Comparison of ENCODE assay signal across 14 cellular contexts in the genomic region with DNA sequence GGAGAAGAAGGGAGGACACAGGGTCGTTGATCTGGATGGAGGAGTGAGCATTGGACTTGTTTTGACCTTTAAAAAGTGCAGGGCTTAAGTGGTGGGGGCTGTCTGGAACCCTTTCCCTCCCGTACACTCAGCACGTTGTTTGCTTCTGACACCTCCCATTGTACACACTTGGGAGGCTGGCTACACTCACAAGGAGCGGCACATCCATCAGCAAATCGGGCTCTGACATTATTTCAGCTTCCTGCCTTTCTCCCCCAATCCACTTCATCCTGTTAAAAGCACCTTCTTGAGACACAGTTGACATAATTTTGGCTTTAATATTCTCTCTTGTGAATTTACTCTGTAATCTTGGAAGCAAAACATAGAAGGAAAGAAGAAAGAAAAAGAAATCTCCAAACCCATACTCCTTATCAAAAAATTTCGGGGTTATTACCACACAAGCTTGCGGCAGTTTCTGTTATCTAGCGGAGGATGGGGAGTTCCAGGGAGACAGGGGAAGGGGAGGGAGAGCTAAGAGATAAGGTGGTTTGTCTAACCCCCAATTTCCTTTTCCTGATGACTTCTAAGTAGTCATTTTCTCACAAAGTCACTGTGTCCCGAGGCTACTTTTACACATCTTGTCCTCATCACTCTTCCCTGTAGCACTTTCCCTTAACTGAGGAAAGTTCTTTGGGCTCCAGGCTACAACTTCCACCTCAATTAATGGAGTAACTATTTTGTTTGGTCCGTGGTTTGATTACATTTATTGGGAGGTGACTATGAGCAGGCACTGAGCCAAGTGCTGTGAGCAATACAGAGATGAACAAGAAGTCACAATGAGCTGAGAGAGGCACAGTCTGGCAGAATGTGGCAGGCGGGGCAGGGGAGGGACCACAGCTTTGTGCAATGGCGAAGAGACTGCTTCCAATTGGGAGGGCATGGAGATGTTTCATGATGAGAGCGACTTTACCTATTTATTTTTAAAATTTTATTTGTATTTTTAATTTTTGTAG.
DNase-seq lines count a peak whose midpoint lies in the region; ATAC-seq and TF ChIP-seq lines count a peak whose summit lies in the region.
"Had no signal": no experiment of that assay in that cellular context is flagged by ENCODE, and none has a peak within 500 bp of the region (broad histone marks: within the 10 kb centered on the region; RNA-seq: fewer than 3 reads in every experiment).

No MANE protein-coding gene starts in this region.

- peaks cover 36% of the 10 kb centered on the region for H3K27me3 Mint-ChIP-seq in activated naive CD8-positive, alpha-beta T cell treated with anti-CD3 and anti-CD28 coated beads, Interleukin-2, amount 50 U/mL, for 24 hours
- peaks cover 3% of the 10 kb centered on the region for H3K27me3 Mint-ChIP-seq in nephron progenitor cell (ENCODE audit: low read depth, poor library complexity)

- H3K27me3 ChIP-seq in Peyer's patch: no peaks in the 10 kb centered on the region

- TF ChIP-seq POLR2A in Peyer's patch (IDR thresholded peaks at IDR 0.05): no peak

- no peak for TF ChIP-seq CTCF in nephron progenitor cell (IDR thresholded peaks at IDR 0.05)
- no peak for TF ChIP-seq CTCF in GM10266 (IDR thresholded peaks at IDR 0.05; ENCODE audit: control insufficient read depth, insufficient read depth, low read depth, missing control alignments)
- no peak for TF ChIP-seq CTCF in Peyer's patch (IDR thresholded peaks at IDR 0.05)

- no peaks in the 10 kb centered on the region for H3K36me3 ChIP-seq in Peyer's patch

- ATAC-seq in activated naive CD8-positive, alpha-beta T cell treated with anti-CD3 and anti-CD28 coated beads, Interleukin-2, amount 50 U/mL, for 24 hours: no peak

- no peaks in the 10 kb centered on the region for H3K36me3 Mint-ChIP-seq in activated naive CD8-positive, alpha-beta T cell treated with anti-CD3 and anti-CD28 coated beads, Interleukin-2, amount 50 U/mL, for 24 hours (ENCODE audit: low read depth)
- H3K36me3 Mint-ChIP-seq in nephron progenitor cell (ENCODE audit: low read depth): no peaks in the 10 kb centered on the region

- DNase-seq in NCI-H1105 treated with DMSO at 0.1 percent for 48 hours (lab: John Stamatoyannopoulos, UW) (peak; percentile 3), NCI-H1105 (lab: John Stamatoyannopoulos, UW) (no peak), NCI-H2227 (lab: John Stamatoyannopoulos, UW; ENCODE audit: unreplicated experiment) (peak; percentile 52), nephron progenitor cell (no peak), GM10266 (ENCODE audit: extremely low spot score) (no peak), Peyer's patch (no peak), DMS 273 treated with DMSO at 0.1 percent for 48 hours (lab: John Stamatoyannopoulos, UW) (no peak)
- no peak for DNase-seq in activated naive CD8-positive, alpha-beta T cell treated with anti-CD3 and anti-CD28 coated beads, Interleukin-2, amount 50 U/mL, for 24 hours
- DNase-seq: activated CD8-positive, alpha-beta memory T cell treated with anti-CD3 and anti-CD28 coated beads for 24 hours; C1 segment of cervical spinal cord; MM.1S; NCI-H2029 treated with DMSO at 0.1 percent for 48 hours; SIG-M5 had no signal

- H3K4me1 ChIP-seq in Peyer's patch: no peaks in the 10 kb centered on the region

- H3K9me3 ChIP-seq in Peyer's patch: no peaks in the 10 kb centered on the region

- no peak overlapping the region for H3K27ac ChIP-seq in Peyer's patch
- H3K27ac ChIP-seq: 22Rv1 had no signal

- H3K4me1 Mint-ChIP-seq in activated naive CD8-positive, alpha-beta T cell treated with anti-CD3 and anti-CD28 coated beads, Interleukin-2, amount 50 U/mL, for 24 hours: peaks cover 6% of the 10 kb centered on the region
- H3K4me1 Mint-ChIP-seq in nephron progenitor cell: peaks cover 38% of the 10 kb centered on the region

- peak overlapping the region; percentile 5 for H3K4me3 Mint-ChIP-seq in activated naive CD8-positive, alpha-beta T cell treated with anti-CD3 and anti-CD28 coated beads, Interleukin-2, amount 50 U/mL, for 24 hours
- no peak overlapping the region for H3K4me3 Mint-ChIP-seq in nephron progenitor cell

- H3K9me3 Mint-ChIP-seq in activated naive CD8-positive, alpha-beta T cell treated with anti-CD3 and anti-CD28 coated beads, Interleukin-2, amount 50 U/mL, for 24 hours: peaks cover 4% of the 10 kb centered on the region
- H3K9me3 Mint-ChIP-seq in nephron progenitor cell: no peaks in the 10 kb centered on the region

- H3K27ac Mint-ChIP-seq in activated naive CD8-positive, alpha-beta T cell treated with anti-CD3 and anti-CD28 coated beads, Interleukin-2, amount 50 U/mL, for 24 hours: no peak overlapping the region
- H3K27ac Mint-ChIP-seq in nephron progenitor cell: peak overlapping the region; percentile 65

- H3K4me3 ChIP-seq in Peyer's patch: no peak overlapping the region

Comparison
In these comparisons a context has a peak if more than half of its experiments do, and no peak if none do; other contexts are left out.
1. DNase-seq: peak in NCI-H1105 treated with DMSO at 0.1 percent for 48 hours (single experiment) and NCI-H2227 (single experiment); none in NCI-H1105 (single experiment), activated naive CD8-positive, alpha-beta T cell treated with anti-CD3 and anti-CD28 coated beads, Interleukin-2, amount 50 U/mL, for 24 hours (single experiment), nephron progenitor cell (single experiment), GM10266 (single experiment), Peyer's patch (0 of 3) and DMS 273 treated with DMSO at 0.1 percent for 48 hours (single experiment).